In the genomic region with DNA sequence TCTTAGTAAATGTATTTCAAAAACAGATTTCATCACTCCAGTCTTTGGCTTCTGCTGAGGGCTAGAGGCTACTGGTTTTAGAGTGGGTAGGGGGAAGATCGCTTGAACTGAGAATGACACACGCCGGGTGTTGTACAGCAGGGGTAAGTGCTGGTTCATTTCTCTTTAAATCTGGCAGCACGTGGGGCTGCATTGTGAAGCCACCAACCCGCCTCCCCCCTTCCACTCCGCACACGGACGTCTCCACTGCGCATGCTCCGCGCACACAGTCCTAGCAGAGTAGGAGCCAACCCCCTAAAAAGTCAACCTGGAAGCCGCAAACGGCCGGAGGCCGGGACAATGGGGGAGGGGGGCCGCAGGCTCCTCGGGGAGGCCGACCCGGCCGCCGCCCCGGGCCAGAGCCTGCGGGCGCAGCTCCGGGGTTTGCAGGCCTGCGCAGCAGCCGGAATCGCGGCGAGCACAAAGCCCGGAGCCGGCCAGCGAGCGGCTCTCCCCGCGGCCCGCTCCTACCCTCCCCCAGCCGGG, we compare ENCODE assay signal across 8 cellular contexts. TPM values are rescaled to one million over a fixed set of nuclear protein-coding genes. Genes with fewer than 3 reads are reported as not detected.
DNase-seq lines count a peak whose midpoint lies in the region; ATAC-seq and TF ChIP-seq lines count a peak whose summit lies in the region.

No MANE protein-coding gene starts in this region.

- intact Hi-C loops in dendritic cell treated with granulocyte-macrophage colony-stimulating factor and Interleukin-4, amounts not matched to agents 40 ng/mL and 50 ng/mL, for 4 days (cut with micrococcal nuclease): loop anchor here (2.0 to 10.0 kb wide), 3 partner anchors 48 to 103 kb away; partner anchors contain the start of gene ANKFY1

- H3K27me3 ChIP-seq in BE2C: no peaks in the 10 kb centered on the region

- TF ChIP-seq CTCF in BE2C (IDR thresholded peaks at IDR 0.05; ENCODE audit: low read depth, low read length): no peak

- no peaks in the 10 kb centered on the region for H3K9me3 ChIP-seq in BE2C

- H3K4me3 ChIP-seq in BE2C (ENCODE audit: low read depth, low read length): peak overlapping the region; percentile 68

- peaks cover 5% of the 10 kb centered on the region for H3K36me3 ChIP-seq in BE2C

- ATAC-seq in GM19324 (IDR thresholded peaks at IDR 0.05; ENCODE audit: low FRiP score, unreplicated experiment): peak; percentile 56
- peak; percentile 43 for ATAC-seq in HG03521 (IDR thresholded peaks at IDR 0.05; ENCODE audit: unreplicated experiment)
- peak; percentile 70 for ATAC-seq in left lobe of liver

- peaks cover 17% of the 10 kb centered on the region for H3K4me1 Mint-ChIP-seq in dendritic cell treated with granulocyte-macrophage colony-stimulating factor and Interleukin-4, amounts not matched to agents 40 ng/mL and 50 ng/mL, for 4 days (ENCODE audit: low read depth)

- DNase-seq in BE2C (peak; percentile 83), NCI-H69 (lab: John Stamatoyannopoulos, UW) (peak; percentile 89), left lobe of liver (ENCODE audit: low spot score) (peak; percentile 94)
- peak; percentile 68 to 86 for DNase-seq in activated CD4-positive, alpha-beta T cell treated with anti-CD3 and anti-CD28 coated beads, Interleukin-2, amount 50 U/mL, for 24 hours (ENCODE audit: low read depth in 1 of 2, low spot score in 1 of 2)
- peak; percentile 92 for DNase-seq in stimulated activated CD4-positive, alpha-beta T cell treated with anti-CD3 and anti-CD28 coated beads, Interleukin-1b, Interleukin-23, amount 100 ng/mL, for 48 hours

- H3K27me3 Mint-ChIP-seq in dendritic cell treated with granulocyte-macrophage colony-stimulating factor and Interleukin-4, amounts not matched to agents 40 ng/mL and 50 ng/mL, for 4 days: no peaks in the 10 kb centered on the region

- peak overlapping the region; percentile 82 for H3K4me3 Mint-ChIP-seq in dendritic cell treated with granulocyte-macrophage colony-stimulating factor and Interleukin-4, amounts not matched to agents 40 ng/mL and 50 ng/mL, for 4 days

- H3K27ac Mint-ChIP-seq in dendritic cell treated with granulocyte-macrophage colony-stimulating factor and Interleukin-4, amounts not matched to agents 40 ng/mL and 50 ng/mL, for 4 days: peak overlapping the region; percentile 93

- H3K36me3 Mint-ChIP-seq in dendritic cell treated with granulocyte-macrophage colony-stimulating factor and Interleukin-4, amounts not matched to agents 40 ng/mL and 50 ng/mL, for 4 days (ENCODE audit: low read depth): peaks cover 12% of the 10 kb centered on the region

- no peaks in the 10 kb centered on the region for H3K4me1 ChIP-seq in BE2C

- no peaks in the 10 kb centered on the region for H3K9me3 Mint-ChIP-seq in dendritic cell treated with granulocyte-macrophage colony-stimulating factor and Interleukin-4, amounts not matched to agents 40 ng/mL and 50 ng/mL, for 4 days

RNA-seq across cellular contexts. Expression of gene UBE2G1, which starts 1.3 kb away (rescaled TPM):
- 36.5 TPM for polyA plus RNA-seq in BE2C (2012; ENCODE audit: insufficient read depth, insufficient read length, low read depth)
- 37.8 TPM for total RNA-seq in left lobe of liver

Comparison
In these comparisons a context has a peak if more than half of its experiments do, and no peak if none do; other contexts are left out.
1. Peak in every context shown above with its lines: DNase-seq, ATAC-seq and H3K4me3 ChIP-seq.